ENCODE assay signal across 21 cellular contexts in genomic region chr22:24822471-24822870, GRCh38. TPM values are rescaled to one million over a fixed set of nuclear protein-coding genes. Genes with fewer than 3 reads are reported as not detected.
DNase-seq lines count a peak whose midpoint lies in the region; ATAC-seq and TF ChIP-seq lines count a peak whose summit lies in the region.
"Had no signal": no experiment of that assay in that cellular context is flagged by ENCODE, and none has a peak within 500 bp of the region (broad histone marks: within the 10 kb centered on the region; RNA-seq: fewer than 3 reads in every experiment).

No MANE protein-coding gene starts in this region.

- intact Hi-C loops in right cardiac atrium (cut with DNase I) = no loop called here
- intact Hi-C loops in heart right ventricle (cut with DNase I) = no loop called here
- intact Hi-C loops in dorsolateral prefrontal cortex (cut with DNase I) = no loop called here

- H3K27me3 ChIP-seq in right cardiac atrium (ENCODE audit: control insufficient read depth, insufficient read depth) (no peaks in the 10 kb centered on the region), heart right ventricle (no peaks in the 10 kb centered on the region), dorsolateral prefrontal cortex (no peaks in the 10 kb centered on the region)
- H3K27me3 ChIP-seq: Peyer's patch had no signal

- ATAC-seq in right cardiac atrium (no peak), heart right ventricle (no peak)

- H3K27ac ChIP-seq in right cardiac atrium (ENCODE audit: low read length) = peak overlapping the region; percentile 68
- no peak overlapping the region for H3K27ac ChIP-seq in heart right ventricle
- no peak overlapping the region for H3K27ac ChIP-seq in dorsolateral prefrontal cortex
- H3K27ac ChIP-seq: C4-2B, Peyer's patch had no signal

- DNase-seq in NCI-H1092 treated with DMSO at 0.1 percent for 48 hours (lab: John Stamatoyannopoulos, UW) (peak; percentile 62), NCI-H1092 (lab: John Stamatoyannopoulos, UW) (no peak), right cardiac atrium (no peak), heart right ventricle (no peak), RPMI8226 (peak; percentile 15), dorsolateral prefrontal cortex (no peak), iPS-NIHi7 (ENCODE audit: extremely low spot score) (no peak), NCI-H226 (no peak)
- DNase-seq: DMS79 treated with DMSO at 0.1 percent for 48 hours, IMR-90, NCI-H1417 treated with DMSO at 0.1 percent for 48 hours, NCI-H187, Peyer's patch, T-helper 9 cell had no signal

- TF ChIP-seq CTCF in heart right ventricle (IDR thresholded peaks at IDR 0.05) (no peak), dorsolateral prefrontal cortex (IDR thresholded peaks at IDR 0.05 in 54 of 56, conservative IDR thresholded peaks at IDR 0.05 in 2 of 56; ENCODE audit: low read depth in 1 of 56, partially characterized antibody in 56 of 56) (no peak)

- H3K9me3 ChIP-seq in right cardiac atrium (ENCODE audit: control insufficient read depth, low read length) (no peaks in the 10 kb centered on the region), heart right ventricle (no peaks in the 10 kb centered on the region)
- H3K9me3 ChIP-seq: Peyer's patch had no signal

- H3K36me3 ChIP-seq in heart right ventricle = no peaks in the 10 kb centered on the region
- H3K36me3 ChIP-seq: Peyer's patch had no signal

- 58% methylated on average over 2 of the region's 2 CpGs for WGBS in right cardiac atrium
- WGBS in heart right ventricle, 2 donors = 45 to 57% methylated on average over 2 of the region's 2 CpGs

- no peak overlapping the region for H3K4me3 ChIP-seq in right cardiac atrium (ENCODE audit: low read length)
- no peak overlapping the region for H3K4me3 ChIP-seq in heart right ventricle
- no peak overlapping the region for H3K4me3 ChIP-seq in dorsolateral prefrontal cortex
- H3K4me3 ChIP-seq: Peyer's patch had no signal

- H3K4me1 ChIP-seq in right cardiac atrium (ENCODE audit: control insufficient read depth, insufficient read depth, low read length) (peaks cover 4% of the 10 kb centered on the region), heart right ventricle (peaks cover 0 to 22% (median 15%) of the 10 kb centered on the region in 9 donors)

RNA-seq across cellular contexts. Expression of gene SGSM1, which starts 16.5 kb away (rescaled TPM):
- total RNA-seq in right cardiac atrium (10 to 100 TPM; 16.0 to 47.5 (median 36.7) TPM), heart right ventricle (10 to 100 TPM in 1 of 10 donors, 1 to 10 TPM in 9; 5.5 to 14.3 (median 8.3) TPM), dorsolateral prefrontal cortex (10 to 100 TPM; 15.7 to 56.9 (median 39.7) TPM)
- polyA plus RNA-seq in right cardiac atrium (15.0 TPM), heart right ventricle (1 to 10 TPM; 1.1 to 7.2 TPM)
- total RNA-seq: A172, IMR-90, OCI-LY7 had no signal
- polyA plus RNA-seq: AG04450, IMR-90 had no signal

RNA-seq across cellular contexts. Expression of gene PIWIL3, which starts 48.0 kb away (rescaled TPM):
- total RNA-seq in right cardiac atrium (not detected), heart right ventricle (not detected), dorsolateral prefrontal cortex (under 1 TPM in 5 of 120 experiments, not detected in 115; 0.22 to 0.76 (median 0.25) TPM)
- polyA plus RNA-seq in right cardiac atrium (not detected), heart right ventricle (not detected)
- total RNA-seq: A172; H4; IMR-90; OCI-LY7; Peyer's patch; SK-MEL-5; T-helper 1 cell treated with Interleukin-12 subunit alpha and Interleukin-12 subunit beta and Interleukin-4 antibody, amounts not matched to agents 30 ng/mL and 1 ng/mL, for 36 hours had no signal
- polyA plus RNA-seq: IMR-90 had no signal

Comparison
In these comparisons a context has a peak if more than half of its experiments do, and no peak if none do; other contexts are left out.
1. DNase-seq: peak in NCI-H1092 treated with DMSO at 0.1 percent for 48 hours (single experiment) and RPMI8226 (single experiment); none in NCI-H1092 (single experiment), right cardiac atrium (0 of 3), heart right ventricle (0 of 2), dorsolateral prefrontal cortex (0 of 10), iPS-NIHi7 (single experiment) and NCI-H226 (single experiment).